Comparison of ENCODE assay signal across 1 cellular context in genomic region chr12:118780939-118781338, GRCh38.
A peak's percentile ranks its signal among the peaks of the same experiment; 100 is the strongest.
TF ChIP-seq lines count a peak whose summit lies in the region.

No MANE protein-coding gene starts in this region.

TF ChIP-seq in HepG2, 621 proteins besides CTCF, POLR2A, EP300 and RAD21 (continued from another document):
- TF ChIP-seq LRRFIP1 (CRISPR knock-in tag; conservative IDR thresholded peaks at IDR 0.05) (no peak), ZSCAN12 (CRISPR knock-in tag; IDR thresholded peaks at IDR 0.05) (no peak), ARNT2 (CRISPR knock-in tag; IDR thresholded peaks at IDR 0.05; ENCODE audit: low read depth) (no peak), PCBP2 (optimal IDR thresholded peaks at IDR 0.05; ENCODE audit: low read depth, low read length, poor library complexity, severe bottlenecking) (no peak), ZNF382 (CRISPR knock-in tag; IDR thresholded peaks at IDR 0.05; ENCODE audit: borderline replicate concordance) (no peak), ZFX (CRISPR knock-in tag; IDR thresholded peaks at IDR 0.05; ENCODE audit: low read depth) (0 out of 2 replicates have a peak, but pooled peaks have one; percentile 15), SRY (CRISPR knock-in tag; IDR thresholded peaks at IDR 0.05) (no peak), ZFP1 (CRISPR knock-in tag; IDR thresholded peaks at IDR 0.05) (no peak), PRDM10 (CRISPR knock-in tag; IDR thresholded peaks at IDR 0.05; ENCODE audit: low read depth) (no peak), SIN3B (IDR thresholded peaks at IDR 0.05; ENCODE audit: low read length) (no peak), ZNF317 (CRISPR knock-in tag; IDR thresholded peaks at IDR 0.05) (no peak), ZNF24 (IDR thresholded peaks at IDR 0.05) (no peak), DMTF1 (CRISPR knock-in tag; IDR thresholded peaks at IDR 0.05) (no peak), ZMYM2 (CRISPR knock-in tag; IDR thresholded peaks at IDR 0.05) (no peak), RXRA (CRISPR knock-in tag; IDR thresholded peaks at IDR 0.05) (peak; percentile 34; the same call in 1 of the 2 replicates), ZNF574 (CRISPR knock-in tag; IDR thresholded peaks at IDR 0.05) (peak; percentile 38; the same call in 1 of the 2 replicates), KLF13 (CRISPR knock-in tag; IDR thresholded peaks at IDR 0.05) (no peak), MTA3 (CRISPR knock-in tag; IDR thresholded peaks at IDR 0.05) (no peak), JUND (CRISPR knock-in tag; IDR thresholded peaks at IDR 0.05) (no peak), HMGXB4 (CRISPR knock-in tag; IDR thresholded peaks at IDR 0.05; ENCODE audit: borderline replicate concordance in 1 of 2, low read depth in 1 of 2) (no peak), THRA (CRISPR knock-in tag; IDR thresholded peaks at IDR 0.05; ENCODE audit: borderline replicate concordance) (0 out of 2 replicates have a peak, but pooled peaks have one; percentile 19), CHD4 (IDR thresholded peaks at IDR 0.05; ENCODE audit: borderline replicate concordance, low read length) (no peak), ISL2 (CRISPR knock-in tag; IDR thresholded peaks at IDR 0.05) (peak; percentile 51), TAF1 (CRISPR knock-in tag; IDR thresholded peaks at IDR 0.05) (no peak), MAFF (IDR thresholded peaks at IDR 0.05; ENCODE audit: low read depth, low read length) (peak; percentile 79), HNF4A (CRISPR knock-in tag; IDR thresholded peaks at IDR 0.05) (peak; percentile 73), ZNF878 (CRISPR knock-in tag; IDR thresholded peaks at IDR 0.05) (no peak), E2F2 (CRISPR knock-in tag; IDR thresholded peaks at IDR 0.05; ENCODE audit: borderline replicate concordance) (no peak), SALL1 (CRISPR knock-in tag; IDR thresholded peaks at IDR 0.05) (peak; percentile 73), ZNF569 (CRISPR knock-in tag; IDR thresholded peaks at IDR 0.05; ENCODE audit: borderline replicate concordance) (no peak), MAZ (IDR thresholded peaks at IDR 0.05; ENCODE audit: borderline replicate concordance, low read depth, low read length) (no peak), MAZ (CRISPR knock-in tag; IDR thresholded peaks at IDR 0.05; ENCODE audit: low read depth) (no peak)
